Comparison of ENCODE assay signal across 2 cellular contexts in genomic region chr11:10429526-10429925, GRCh38.
TF ChIP-seq lines count a peak whose summit lies in the region.

No MANE protein-coding gene starts in this region.

TF ChIP-seq in HCT116, 20 proteins besides CTCF, POLR2A, EP300 and RAD21:
- no peak for TF ChIP-seq TCF7L2 (IDR thresholded peaks at IDR 0.05; ENCODE audit: borderline replicate concordance, extremely low read depth, insufficient read depth, insufficient read length)
- no peak for TF ChIP-seq JUND (IDR thresholded peaks at IDR 0.05)
- TF ChIP-seq REST (IDR thresholded peaks at IDR 0.05; ENCODE audit: low read depth), result no peak
- no peak for TF ChIP-seq SP1 (IDR thresholded peaks at IDR 0.05; ENCODE audit: low read depth)
- TF ChIP-seq ZFX (IDR thresholded peaks at IDR 0.05), result no peak
- TF ChIP-seq EZH2 (IDR thresholded peaks at IDR 0.05), result no peak
- TF ChIP-seq CEBPB (IDR thresholded peaks at IDR 0.05; ENCODE audit: low read depth), result no peak
- no peak for TF ChIP-seq ZBTB33 (IDR thresholded peaks at IDR 0.05; ENCODE audit: extremely low read depth, insufficient replicate concordance, low read length)
- no peak for TF ChIP-seq SIN3A (IDR thresholded peaks at IDR 0.05; ENCODE audit: low read depth)
- TF ChIP-seq YY1 (IDR thresholded peaks at IDR 0.05; ENCODE audit: extremely low read depth, insufficient replicate concordance, low read depth, low read length), result no peak
- TF ChIP-seq CBX3 (IDR thresholded peaks at IDR 0.05; ENCODE audit: low read depth), result no peak
- TF ChIP-seq ZNF274 (IDR thresholded peaks at IDR 0.05; ENCODE audit: low read depth, low read length), result no peak
- TF ChIP-seq FOSL1 (IDR thresholded peaks at IDR 0.05; ENCODE audit: low read depth), result no peak
- no peak for TF ChIP-seq ELF1 (IDR thresholded peaks at IDR 0.05; ENCODE audit: borderline replicate concordance, low read depth)
- TF ChIP-seq ATF3 (IDR thresholded peaks at IDR 0.05), result no peak
- TF ChIP-seq EZH2phosphoT487 (IDR thresholded peaks at IDR 0.05; ENCODE audit: borderline replicate concordance), result no peak
- TF ChIP-seq MAX (IDR thresholded peaks at IDR 0.05), result no peak

TF ChIP-seq in K562, 482 proteins besides CTCF, POLR2A, EP300 and RAD21 (continued from another document):
- TF ChIP-seq LEF1 (IDR thresholded peaks at IDR 0.05), result no peak
- TF ChIP-seq GABPA (tag; conservative IDR thresholded peaks at IDR 0.05; ENCODE audit: low read depth), result no peak
